Comparison of ENCODE assay signal across 9 cellular contexts in genomic region chr2:232316382-232317190, GRCh38.
A peak's percentile ranks its signal among the peaks of the same experiment; 100 is the strongest.
DNase-seq lines count a peak whose midpoint lies in the region; ATAC-seq and TF ChIP-seq lines count a peak whose summit lies in the region.
"Had no signal": no experiment of that assay in that cellular context is flagged by ENCODE, and none has a peak within 500 bp of the region (broad histone marks: within the 10 kb centered on the region; RNA-seq: fewer than 3 reads in every experiment).

No MANE protein-coding gene starts in this region.

- CTCF ChIA-PET in activated CD4-positive, alpha-beta T cell treated with anti-CD3 and anti-CD28 coated beads for 36 hours (lab: Charles Lee): interaction anchor here (0.9 to 4.1 kb wide), 7 partner anchors 9 to 392 kb away, joined by 3 to 17 read pairs (median 4); no protein-coding TSS in a partner anchor

- H3K4me1 ChIP-seq in ascending aorta (peaks cover 0 to 2% of the 10 kb centered on the region in 2 donors), mesodermal cell (ENCODE audit: control insufficient read depth, insufficient read depth, low read length, poor library complexity, severe bottlenecking) (peaks cover 9% of the 10 kb centered on the region), thymus (ENCODE audit: control insufficient read depth, insufficient read depth, low read length) (peaks cover 56% of the 10 kb centered on the region)
- H3K4me1 ChIP-seq: A549 had no signal

- TF ChIP-seq CTCF in ascending aorta (IDR thresholded peaks at IDR 0.05): no peak

- ATAC-seq in activated CD4-positive, alpha-beta T cell treated with anti-CD3 and anti-CD28 coated beads for 36 hours: no peak
- ATAC-seq in HG02840 (IDR thresholded peaks at IDR 0.05; ENCODE audit: low FRiP score, unreplicated experiment): no peak
- ATAC-seq: A549 had no signal

- H3K27ac ChIP-seq in ascending aorta (peak overlapping the region; percentile 36 to 46), mesodermal cell (ENCODE audit: low read depth, low read length, severe bottlenecking) (peak overlapping the region; percentile 45), thymus (ENCODE audit: low read depth) (peak overlapping the region; percentile 96)
- H3K27ac ChIP-seq: A549 had no signal

- H3K27me3 ChIP-seq in ascending aorta: no peaks in the 10 kb centered on the region
- H3K27me3 ChIP-seq in thymus (ENCODE audit: control insufficient read depth, insufficient read depth): no peaks in the 10 kb centered on the region

- H3K36me3 Mint-ChIP-seq in activated CD4-positive, alpha-beta T cell treated with anti-CD3 and anti-CD28 coated beads for 36 hours (ENCODE audit: low read depth): peaks cover 24% of the 10 kb centered on the region

- no peak overlapping the region for H3K4me3 Mint-ChIP-seq in activated CD4-positive, alpha-beta T cell treated with anti-CD3 and anti-CD28 coated beads for 36 hours

- no peaks in the 10 kb centered on the region for H3K27me3 Mint-ChIP-seq in activated CD4-positive, alpha-beta T cell treated with anti-CD3 and anti-CD28 coated beads for 36 hours

- H3K27ac Mint-ChIP-seq in activated CD4-positive, alpha-beta T cell treated with anti-CD3 and anti-CD28 coated beads for 36 hours: peak overlapping the region; percentile 97

- H3K4me1 Mint-ChIP-seq in activated CD4-positive, alpha-beta T cell treated with anti-CD3 and anti-CD28 coated beads for 36 hours: peaks cover 89% of the 10 kb centered on the region

- no peaks in the 10 kb centered on the region for H3K36me3 ChIP-seq in ascending aorta
- H3K36me3 ChIP-seq in mesodermal cell (ENCODE audit: control insufficient read depth, insufficient read depth, low read length): no peaks in the 10 kb centered on the region
- no peaks in the 10 kb centered on the region for H3K36me3 ChIP-seq in thymus (ENCODE audit: control insufficient read depth, insufficient read depth)

- POLR2A ChIA-PET in activated CD4-positive, alpha-beta T cell treated with anti-CD3 and anti-CD28 coated beads for 36 hours (lab: Charles Lee): no interaction called here

- WGBS in mesodermal cell (ENCODE audit: insufficient coverage in 2 of 2), 2 experiments: 83 to 96% methylated on average over 6 to 8 of the region's 11 CpGs
- WGBS in thymus: 62% methylated on average over 11 of the region's 11 CpGs

- H3K9me3 ChIP-seq in ascending aorta: peaks cover 4 to 16% of the 10 kb centered on the region in 2 donors
- peaks cover 8% of the 10 kb centered on the region for H3K9me3 ChIP-seq in mesodermal cell (ENCODE audit: control insufficient read depth, low read length)
- H3K9me3 ChIP-seq in thymus (ENCODE audit: control insufficient read depth): no peaks in the 10 kb centered on the region

- intact Hi-C loops in activated CD4-positive, alpha-beta T cell treated with anti-CD3 and anti-CD28 coated beads for 36 hours (cut with DNase I, micrococcal nuclease): loop anchor here in 1 of 2 experiments (5.0 to 10.0 kb wide), 3 partner anchors 289 to 534 kb away; partner anchors contain the start of genes GIGYF2 and PDE6D
- intact Hi-C loops in ascending aorta (cut with DNase I): no loop called here

- no peak overlapping the region for H3K4me3 ChIP-seq in ascending aorta
- no peak overlapping the region for H3K4me3 ChIP-seq in mesodermal cell (ENCODE audit: extremely low read depth, insufficient read depth, low read length, poor library complexity, severe bottlenecking)
- H3K4me3 ChIP-seq in thymus (ENCODE audit: low read length): peak overlapping the region; percentile 2
- H3K4me3 ChIP-seq: A549 had no signal

- DNase-seq in activated CD4-positive, alpha-beta T cell treated with anti-CD3 and anti-CD28 coated beads for 36 hours: no peak
- no peak for DNase-seq in activated CD4-positive, alpha-beta T cell treated with anti-CD3 and anti-CD28 coated beads for 1 hour
- no peak for DNase-seq in ascending aorta (ENCODE audit: low spot score in 2 of 2)
- no peak for DNase-seq in DMS114 treated with DMSO at 0.1 percent for 48 hours (lab: John Stamatoyannopoulos, UW; ENCODE audit: unreplicated experiment)
- no peak for DNase-seq in NCI-H1417 treated with DMSO at 0.1 percent for 48 hours (lab: John Stamatoyannopoulos, UW)

- peaks cover 17% of the 10 kb centered on the region for H3K9me3 Mint-ChIP-seq in activated CD4-positive, alpha-beta T cell treated with anti-CD3 and anti-CD28 coated beads for 36 hours (ENCODE audit: low read depth)

Comparison
In these comparisons a context has a peak if more than half of its experiments do, and no peak if none do; other contexts are left out.
1. H3K27ac ChIP-seq: peak in every context shown above with its lines; median percentile 96 in thymus; 45 in mesodermal cell; 41 in ascending aorta.